ENCODE assay signal across 8 cellular contexts in the genomic region with DNA sequence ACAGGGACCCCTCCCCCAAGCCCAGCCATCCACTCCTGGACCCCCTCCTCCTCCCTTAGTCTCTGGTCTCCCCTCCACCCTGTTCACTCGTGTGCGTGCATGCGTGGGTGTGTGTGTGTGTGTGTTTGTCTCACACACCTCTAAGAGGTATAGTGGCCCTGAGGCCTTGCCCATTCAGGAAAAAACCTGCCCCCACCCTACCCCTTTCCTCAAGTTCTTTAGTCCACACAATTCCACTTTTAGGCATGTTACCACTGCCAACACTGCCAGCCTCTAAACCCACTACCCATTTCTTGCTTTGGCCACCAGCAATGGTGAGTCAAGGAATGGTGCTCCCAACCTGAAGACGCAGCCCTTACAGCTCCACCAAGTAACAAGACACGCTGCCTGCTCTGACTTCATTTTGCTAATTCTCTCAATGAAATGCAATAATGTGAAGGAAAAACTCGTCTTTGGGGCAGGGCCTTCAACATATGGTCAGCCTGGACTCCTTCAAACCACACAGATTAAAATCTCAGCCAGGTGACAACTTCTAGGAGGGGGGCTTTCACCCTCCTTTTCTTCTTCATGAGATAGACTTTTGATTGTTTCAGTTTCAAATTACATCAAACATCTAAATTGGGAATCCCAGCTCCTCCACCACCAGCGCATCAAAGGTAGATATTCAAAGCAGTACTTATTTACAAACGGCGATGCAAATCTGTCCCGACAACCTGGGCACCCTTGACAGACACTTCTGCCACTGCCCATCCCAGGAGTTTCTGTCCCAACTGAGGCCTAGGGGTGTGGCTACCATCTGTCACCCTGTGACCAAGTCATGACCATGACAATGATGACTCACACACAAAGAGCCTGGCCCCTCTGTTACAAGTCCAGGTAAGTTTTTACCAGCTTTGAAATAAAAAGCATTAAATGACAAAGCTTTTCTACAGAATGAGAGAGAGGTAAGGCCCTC. TPM values are rescaled to one million over a fixed set of nuclear protein-coding genes. Genes with fewer than 3 reads are reported as not detected.
DNase-seq lines count a peak whose midpoint lies in the region; ATAC-seq, FAIRE-seq and TF ChIP-seq lines count a peak whose summit lies in the region.

No MANE protein-coding gene starts in this region.

- no peaks in the 10 kb centered on the region for H3K27me3 ChIP-seq in heart left ventricle

- H3K27me3 Mint-ChIP-seq in activated CD4-positive, alpha-beta memory T cell treated with anti-CD3 and anti-CD28 coated beads for 36 hours: no peaks in the 10 kb centered on the region
- no peaks in the 10 kb centered on the region for H3K27me3 Mint-ChIP-seq in neural crest cell (ENCODE audit: low read depth)

- DNase-seq in heart left ventricle (no peak), Right ventricle myocardium inferior (ENCODE audit: missing footprints) (no peak), neural crest cell (ENCODE audit: low read depth, low spot score) (no peak), H54 (ENCODE audit: insufficient read length, low spot score) (no peak), DMS79 (lab: John Stamatoyannopoulos, UW) (no peak), NCI-H1694 (lab: John Stamatoyannopoulos, UW) (no peak)
- peak; percentile 59 for DNase-seq in activated CD4-positive, alpha-beta memory T cell treated with anti-CD3 and anti-CD28 coated beads for 36 hours

- peaks cover 4% of the 10 kb centered on the region for H3K36me3 Mint-ChIP-seq in activated CD4-positive, alpha-beta memory T cell treated with anti-CD3 and anti-CD28 coated beads for 36 hours
- H3K36me3 Mint-ChIP-seq in neural crest cell (ENCODE audit: low read depth): peaks cover 1% of the 10 kb centered on the region

- POLR2A ChIA-PET in activated CD4-positive, alpha-beta memory T cell treated with anti-CD3 and anti-CD28 coated beads for 36 hours (lab: Charles Lee): interaction anchor here (1.1 kb wide), 1 partner anchor 28 kb away, joined by 3 read pairs; no protein-coding TSS in a partner anchor

- no peaks in the 10 kb centered on the region for H3K9me3 Mint-ChIP-seq in activated CD4-positive, alpha-beta memory T cell treated with anti-CD3 and anti-CD28 coated beads for 36 hours
- H3K9me3 Mint-ChIP-seq in neural crest cell: no peaks in the 10 kb centered on the region

- peak overlapping the region; percentile 27 to 85 (median 72) for H3K27ac ChIP-seq in heart left ventricle

- no peak for FAIRE-seq in H54 (lab: Jason Lieb, UNC)

- 84 to 91% (median 87%) methylated on average over 10 of the region's 10 CpGs for WGBS in heart left ventricle, 4 donors

- peaks cover 50% of the 10 kb centered on the region for H3K4me1 Mint-ChIP-seq in activated CD4-positive, alpha-beta memory T cell treated with anti-CD3 and anti-CD28 coated beads for 36 hours (ENCODE audit: low read depth)
- peaks cover 75% of the 10 kb centered on the region for H3K4me1 Mint-ChIP-seq in neural crest cell

- ATAC-seq in heart left ventricle: peak in 1 of 4 donors; percentile 4
- no peak for ATAC-seq in Right ventricle myocardium inferior
- peak; percentile 55 for ATAC-seq in HG02973 (IDR thresholded peaks at IDR 0.05; ENCODE audit: unreplicated experiment)

- intact Hi-C loops in heart left ventricle (cut with DNase I) (no loop called here), Right ventricle myocardium inferior (cut with DNase I) (no loop called here)
- intact Hi-C loops in activated CD4-positive, alpha-beta memory T cell treated with anti-CD3 and anti-CD28 coated beads for 36 hours (cut with micrococcal nuclease): loop anchor here (2.0 kb wide), 2 partner anchors 20 to 22 kb away; no protein-coding TSS in a partner anchor

- H3K4me3 ChIP-seq in heart left ventricle: no peak overlapping the region

- H3K36me3 ChIP-seq in heart left ventricle: peaks cover 0 to 10% (median 0%) of the 10 kb centered on the region in 9 donors

- H3K27ac Mint-ChIP-seq in activated CD4-positive, alpha-beta memory T cell treated with anti-CD3 and anti-CD28 coated beads for 36 hours: no peak overlapping the region
- peak overlapping the region; percentile 92 for H3K27ac Mint-ChIP-seq in neural crest cell (ENCODE audit: unreplicated experiment)

- H3K4me3 Mint-ChIP-seq in activated CD4-positive, alpha-beta memory T cell treated with anti-CD3 and anti-CD28 coated beads for 36 hours: no peak overlapping the region
- no peak overlapping the region for H3K4me3 Mint-ChIP-seq in neural crest cell

- CTCF ChIA-PET in activated CD4-positive, alpha-beta memory T cell treated with anti-CD3 and anti-CD28 coated beads for 36 hours (lab: Charles Lee): interaction anchor here (0.6 kb wide), 1 partner anchor 165 kb away, joined by 3 read pairs; no protein-coding TSS in a partner anchor

- no peak for TF ChIP-seq CTCF in heart left ventricle (IDR thresholded peaks at IDR 0.05)
- no peak for TF ChIP-seq CTCF in neural crest cell (conservative IDR thresholded peaks at IDR 0.05)

- no peak for TF ChIP-seq POLR2A in heart left ventricle (IDR thresholded peaks at IDR 0.05)
- TF ChIP-seq POLR2A in H54 (IDR thresholded peaks at IDR 0.05; ENCODE audit: low read depth, low read length): no peak

- H3K9me3 ChIP-seq in heart left ventricle: no peaks in the 10 kb centered on the region

- H3K4me1 ChIP-seq in heart left ventricle: peaks cover 0 to 92% (median 79%) of the 10 kb centered on the region in 12 donors

RNA-seq across cellular contexts. Expression of a gene that starts 29.8 kb away (rescaled TPM):
- total RNA-seq in heart left ventricle (10 to 100 TPM; 20.8 to 61.8 (median 48.3) TPM), Right ventricle myocardium inferior (53.6 TPM), neural crest cell (94.3 and 99.0 TPM in 2 replicates)
- polyA plus RNA-seq in heart left ventricle: 10 to 100 TPM; 21.4 to 30.7 TPM
- 10 to 100 TPM; 44.4 to 49.6 TPM for total RNA-seq in activated CD4-positive, alpha-beta memory T cell treated with anti-CD3 and anti-CD28 coated beads for 36 hours
